8 cellular contexts compared by ENCODE assay signal in the genomic region with DNA sequence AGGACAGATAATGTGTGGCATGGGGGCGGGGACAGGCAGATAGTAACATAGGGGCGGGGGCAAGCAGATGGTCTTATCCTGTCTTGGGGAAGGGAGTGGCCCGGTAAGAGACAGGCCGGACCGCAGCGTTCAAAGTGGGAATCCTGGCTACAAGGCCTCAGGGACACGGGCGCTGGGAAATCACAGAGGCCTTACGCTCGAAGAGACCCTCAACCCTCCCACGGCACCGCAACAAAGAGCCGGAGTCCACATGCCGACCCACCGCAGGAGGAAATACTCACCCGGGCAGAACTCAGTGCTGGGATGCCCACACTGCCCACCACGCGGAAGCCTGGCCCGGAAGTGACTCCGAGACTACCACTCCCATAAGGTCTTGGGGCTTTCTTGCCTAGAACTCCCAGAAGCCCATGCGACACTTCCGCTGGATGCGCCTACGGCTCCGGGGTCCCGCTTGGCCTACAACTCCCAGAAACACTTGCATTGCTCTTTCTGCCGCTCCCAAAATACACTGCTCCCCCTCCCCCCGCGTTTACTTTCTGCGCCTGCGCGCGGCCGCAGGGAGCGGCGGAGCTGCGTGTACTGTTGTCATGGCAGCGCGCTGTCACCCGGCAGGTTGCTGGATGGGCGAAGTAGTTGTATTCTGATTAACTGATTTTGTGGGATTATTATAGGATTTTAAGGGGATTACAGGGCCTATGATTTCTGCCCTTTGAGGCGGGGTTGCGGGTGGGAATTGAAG. TPM values are rescaled to one million over a fixed set of nuclear protein-coding genes. Genes with fewer than 3 reads are reported as not detected.
DNase-seq lines count a peak whose midpoint lies in the region; ATAC-seq and TF ChIP-seq lines count a peak whose summit lies in the region.

A gene (minus strand): TSS at position 344 of the 739 bp plus-strand sequence. CDS start 3,840 bp downstream, outside the sequence.

- H3K9me3 ChIP-seq in BE2C: no peaks in the 10 kb centered on the region

- H3K4me3 Mint-ChIP-seq in activated CD4-positive, alpha-beta T cell treated with anti-CD3 and anti-CD28 coated beads, Interleukin-2, amount 10 ng/mL, durations not matched to agents 7 days and 5 days: peak within 1 kb of the TSS; percentile 92

- POLR2A ChIA-PET in activated CD4-positive, alpha-beta T cell treated with anti-CD3 and anti-CD28 coated beads, Interleukin-2, amount 10 ng/mL, durations not matched to agents 7 days and 5 days (lab: Charles Lee): no interaction called here

- intact Hi-C loops in left colon (cut with DNase I, micrococcal nuclease): no loop called here

- CTCF ChIA-PET in activated CD4-positive, alpha-beta T cell treated with anti-CD3 and anti-CD28 coated beads, Interleukin-2, amount 10 ng/mL, durations not matched to agents 7 days and 5 days (lab: Charles Lee): no interaction called here

- peaks cover 14% of the 10 kb centered on the region for H3K27me3 ChIP-seq in BE2C

- DNase-seq in BE2C (peak; percentile 98), GM19240 (ENCODE audit: insufficient read length, low spot score) (peak; percentile 99), NCI-H526 (lab: John Stamatoyannopoulos, UW) (peak; percentile 100), cortex of kidney (lab: John Stamatoyannopoulos, UW) (peak; percentile 50), left colon (peak; percentile 97 to 99)
- DNase-seq in activated CD4-positive, alpha-beta T cell treated with anti-CD3 and anti-CD28 coated beads, Interleukin-2, amount 10 ng/mL, durations not matched to agents 7 days and 5 days: peak; percentile 99
- peak; percentile 99 for DNase-seq in stimulated activated CD4-positive, alpha-beta T cell treated with anti-CD3 and anti-CD28 coated beads, Interleukin-1b, Interleukin-23, amount 100 ng/mL, for 48 hours

- peaks cover under 1% of the 10 kb centered on the region; the same call in 1 of the 2 replicates for H3K36me3 ChIP-seq in BE2C

- TF ChIP-seq CTCF in BE2C (IDR thresholded peaks at IDR 0.05; ENCODE audit: low read depth, low read length): no peak

- H3K4me3 ChIP-seq in BE2C (ENCODE audit: low read depth, low read length): peak within 1 kb of the TSS; percentile 85

- peak within 1 kb of the TSS; percentile 91 for H3K27ac Mint-ChIP-seq in activated CD4-positive, alpha-beta T cell treated with anti-CD3 and anti-CD28 coated beads, Interleukin-2, amount 10 ng/mL, durations not matched to agents 7 days and 5 days

- no peaks in the 10 kb centered on the region for H3K4me1 ChIP-seq in BE2C

- peaks cover 22% of the 10 kb centered on the region for H3K36me3 Mint-ChIP-seq in activated CD4-positive, alpha-beta T cell treated with anti-CD3 and anti-CD28 coated beads, Interleukin-2, amount 10 ng/mL, durations not matched to agents 7 days and 5 days (ENCODE audit: low read depth)

- no peaks in the 10 kb centered on the region for H3K9me3 Mint-ChIP-seq in activated CD4-positive, alpha-beta T cell treated with anti-CD3 and anti-CD28 coated beads, Interleukin-2, amount 10 ng/mL, durations not matched to agents 7 days and 5 days

- no peaks in the 10 kb centered on the region for H3K27me3 Mint-ChIP-seq in activated CD4-positive, alpha-beta T cell treated with anti-CD3 and anti-CD28 coated beads, Interleukin-2, amount 10 ng/mL, durations not matched to agents 7 days and 5 days

- peaks cover 35% of the 10 kb centered on the region for H3K4me1 Mint-ChIP-seq in activated CD4-positive, alpha-beta T cell treated with anti-CD3 and anti-CD28 coated beads, Interleukin-2, amount 10 ng/mL, durations not matched to agents 7 days and 5 days

- peak; percentile 94 for ATAC-seq in HG03460 (IDR thresholded peaks at IDR 0.05; ENCODE audit: unreplicated experiment)
- ATAC-seq in left colon: peak; percentile 98

RNA-seq across cellular contexts. Expression of the gene that starts here (rescaled TPM):
- 25.4 TPM for polyA plus RNA-seq in BE2C (2012; ENCODE audit: insufficient read depth, insufficient read length, low read depth)
- 1 to 10 TPM; 8.5 to 10.0 TPM for total RNA-seq in activated CD4-positive, alpha-beta T cell treated with anti-CD3 and anti-CD28 coated beads, Interleukin-2, amount 10 ng/mL, durations not matched to agents 7 days and 5 days
- 1 to 10 TPM; 4.6 to 5.6 TPM for total RNA-seq in left colon

Comparison
In these comparisons a context has a peak if more than half of its experiments do, and no peak if none do; other contexts are left out.
1. Peak in every context shown above with its lines: DNase-seq, ATAC-seq and H3K4me3 ChIP-seq.
2. DNase-seq: peak in every context shown above with its lines; median percentile 100 in NCI-H526; 99 in GM19240; 99 in activated CD4-positive, alpha-beta T cell treated with anti-CD3 and anti-CD28 coated beads, Interleukin-2, amount 10 ng/mL, durations not matched to agents 7 days and 5 days; 99 in stimulated activated CD4-positive, alpha-beta T cell treated with anti-CD3 and anti-CD28 coated beads, Interleukin-1b, Interleukin-23, amount 100 ng/mL, for 48 hours; 98 in BE2C; 98 in left colon; 50 in cortex of kidney.